ENCODE assay signal across 8 cellular contexts in genomic region chr13:32045963-32046785, GRCh38. TPM values are rescaled to one million over a fixed set of nuclear protein-coding genes. Genes with fewer than 3 reads are reported as not detected.
DNase-seq lines count a peak whose midpoint lies in the region; ATAC-seq and TF ChIP-seq lines count a peak whose summit lies in the region.

No MANE protein-coding gene starts in this region.

- TF ChIP-seq CTCF in MCF 10A (IDR thresholded peaks at IDR 0.05; ENCODE audit: unreplicated experiment): no peak
- TF ChIP-seq CTCF in lower lobe of right lung (IDR thresholded peaks at IDR 0.05): no peak
- no peak for TF ChIP-seq CTCF in PC-9 (conservative IDR thresholded peaks at IDR 0.05)

- no peak overlapping the region for H3K4me3 Mint-ChIP-seq in MCF 10A (ENCODE audit: unreplicated experiment)

- H3K4me2 ChIP-seq in PC-9: no peak overlapping the region

- H3K27ac Mint-ChIP-seq in MCF 10A (ENCODE audit: low read depth, unreplicated experiment): no peak overlapping the region

- intact Hi-C loops in MCF 10A (cut with micrococcal nuclease): no loop called here
- intact Hi-C loops in lower lobe of right lung (cut with DNase I): no loop called here
- intact Hi-C loops in PC-9 (cut with micrococcal nuclease; ENCODE audit: unreplicated experiment): no loop called here

- H3K9me3 Mint-ChIP-seq in MCF 10A (ENCODE audit: unreplicated experiment): no peaks in the 10 kb centered on the region

- CTCF ChIA-PET in MCF 10A (lab: Yijun Ruan, JAX): interaction anchor here (0.6 to 0.8 kb wide), 4 partner anchors 15 to 1066 kb away, joined by 3 to 5 read pairs (median 3); no protein-coding TSS in a partner anchor
- CTCF ChIA-PET in PC-9 (lab: Charles Lee): no interaction called here

- H3K36me3 ChIP-seq in lower lobe of right lung (no peaks in the 10 kb centered on the region), PC-9 (ENCODE audit: low read depth) (no peaks in the 10 kb centered on the region)

- DNase-seq in GDM1 (lab: John Stamatoyannopoulos, UW): peak; percentile 34
- DNase-seq in NCI-H2171 (lab: John Stamatoyannopoulos, UW): peak; percentile 44
- peak; percentile 14 for DNase-seq in MCF 10A (ENCODE audit: unreplicated experiment)
- DNase-seq in lower lobe of right lung: no peak
- DNase-seq in PC-9: no peak
- DNase-seq in NCI-H774 (lab: John Stamatoyannopoulos, UW): no peak

- H3K27me3 Mint-ChIP-seq in MCF 10A (ENCODE audit: insufficient read depth, unreplicated experiment): no peaks in the 10 kb centered on the region

- H3K27me3 ChIP-seq in lower lobe of right lung (ENCODE audit: low read depth): no peaks in the 10 kb centered on the region
- no peaks in the 10 kb centered on the region for H3K27me3 ChIP-seq in PC-9 (ENCODE audit: insufficient read depth, low read depth)

- H4K20me1 ChIP-seq in PC-9 (ENCODE audit: insufficient read depth): no peaks in the 10 kb centered on the region

- H3K27ac ChIP-seq in lower lobe of right lung: peak overlapping the region; percentile 10
- H3K27ac ChIP-seq in PC-9: no peak overlapping the region

- no peaks in the 10 kb centered on the region for H3K9me3 ChIP-seq in lower lobe of right lung
- no peaks in the 10 kb centered on the region for H3K9me3 ChIP-seq in PC-9 (ENCODE audit: insufficient read depth, low read depth)

- H3K4me1 Mint-ChIP-seq in MCF 10A (ENCODE audit: insufficient read depth, unreplicated experiment): peaks cover 6% of the 10 kb centered on the region

- no peaks in the 10 kb centered on the region for H3K9me2 ChIP-seq in PC-9 (ENCODE audit: insufficient read depth)

- no TSS peak for BruUV-seq in MCF 10A (replicated peaks; lab: Mats Ljungman, UMichigan)
- BruUV-seq in PC-9 (replicated peaks; lab: Mats Ljungman, UMichigan): no TSS peak

- no peaks in the 10 kb centered on the region for H3K36me3 Mint-ChIP-seq in MCF 10A (ENCODE audit: insufficient read depth, unreplicated experiment)

- H3K4me1 ChIP-seq in lower lobe of right lung: peaks cover 36% of the 10 kb centered on the region
- H3K4me1 ChIP-seq in PC-9 (replicated peaks; ENCODE audit: insufficient read depth): peaks cover 15% of the 10 kb centered on the region

- H3K79me2 ChIP-seq in PC-9 (ENCODE audit: low read depth): no peaks in the 10 kb centered on the region

- H3F3A ChIP-seq in PC-9 (ENCODE audit: insufficient read depth, low read depth): no peaks in the 10 kb centered on the region; the same call in 1 of the 2 replicates

- POLR2A ChIA-PET in MCF 10A (lab: Yijun Ruan, JAX) (interaction anchor here (1.0 kb wide), 1 partner anchor 13 kb away, joined by 3 read pairs; no protein-coding TSS in a partner anchor), PC-9 (lab: Charles Lee; ENCODE audit: unreplicated experiment) (no interaction called here)

- peak; percentile 35 to 71 for ATAC-seq in lower lobe of right lung
- ATAC-seq in HG02588 (IDR thresholded peaks at IDR 0.05; ENCODE audit: unreplicated experiment): no peak
- no peak for ATAC-seq in HG03159 (IDR thresholded peaks at IDR 0.05; ENCODE audit: unreplicated experiment)

- H3K4me3 ChIP-seq in lower lobe of right lung: no peak overlapping the region
- H3K4me3 ChIP-seq in PC-9: no peak overlapping the region

- no peak overlapping the region; the same call in 1 of the 2 replicates for H2AFZ ChIP-seq in PC-9

RNA-seq across cellular contexts. Expression of gene FRY, which starts 14.6 kb away (rescaled TPM):
- total RNA-seq in MCF 10A (2022) (8.9 and 9.1 TPM in 2 replicates), lower lobe of right lung (93.7 TPM), PC-9 (2021) (4.7 and 5.2 TPM in 2 replicates)

Comparison
In these comparisons a context has a peak if more than half of its experiments do, and no peak if none do; other contexts are left out.
1. DNase-seq: peak in GDM1 (single experiment), NCI-H2171 (single experiment) and MCF 10A (single experiment); none in lower lobe of right lung (single experiment), PC-9 (0 of 2) and NCI-H774 (single experiment).
2. ATAC-seq: peak in lower lobe of right lung (2 of 2); none in HG02588 (single experiment) and HG03159 (single experiment).